1 cellular context compared by ENCODE assay signal in the genomic region with DNA sequence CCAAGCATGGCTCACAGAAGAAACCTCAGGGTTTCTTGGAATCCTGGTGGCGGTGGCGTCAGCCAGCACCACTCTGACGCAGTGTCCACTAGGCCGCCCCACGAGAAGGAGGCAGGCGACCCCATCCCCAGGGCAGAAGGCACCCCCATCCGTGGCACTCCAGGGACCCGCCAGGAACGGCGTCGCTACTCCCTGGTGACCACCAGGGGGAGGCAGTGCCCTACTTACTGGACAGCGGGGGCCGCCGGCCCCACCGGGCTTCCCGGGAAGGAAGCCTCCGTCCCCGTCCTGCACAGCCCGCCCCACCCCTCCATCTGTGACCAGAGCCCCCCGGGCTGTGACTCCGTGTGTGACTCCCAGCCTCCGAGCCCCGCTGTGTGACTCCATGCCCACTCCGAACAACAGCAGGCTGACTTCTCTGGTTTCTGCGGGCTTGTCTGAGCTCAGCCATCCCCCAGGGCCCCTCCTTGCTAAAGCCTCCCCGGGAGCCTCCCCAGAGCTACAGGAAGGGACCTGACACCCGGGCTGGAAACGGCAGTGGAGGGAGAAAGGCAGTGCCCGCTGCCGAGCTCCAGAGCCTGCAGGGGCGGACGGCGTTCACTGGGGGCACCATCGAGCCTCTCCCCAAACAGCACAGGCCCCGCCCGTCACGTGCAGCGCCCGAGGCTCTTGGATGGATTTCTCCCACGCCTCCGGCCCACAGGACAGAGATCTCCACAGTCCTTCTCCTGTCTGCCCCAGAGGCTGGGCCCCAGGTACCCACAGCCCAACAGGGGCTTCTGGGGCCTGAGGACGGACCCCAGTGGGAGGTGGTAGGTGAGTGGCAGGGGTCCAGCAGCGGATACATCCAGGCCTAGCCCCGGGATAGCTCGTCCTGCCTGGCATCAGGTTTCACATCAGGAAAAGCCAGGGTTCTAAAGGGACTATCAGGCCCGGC.
A peak's percentile ranks its signal among the peaks of the same experiment; 100 is the strongest.
TF ChIP-seq lines count a peak whose summit lies in the region.

No MANE protein-coding gene starts in this region.

TF ChIP-seq in HCT116, 20 proteins besides CTCF, POLR2A, EP300 and RAD21 (continued from another document):
- TF ChIP-seq, protein P1, sequence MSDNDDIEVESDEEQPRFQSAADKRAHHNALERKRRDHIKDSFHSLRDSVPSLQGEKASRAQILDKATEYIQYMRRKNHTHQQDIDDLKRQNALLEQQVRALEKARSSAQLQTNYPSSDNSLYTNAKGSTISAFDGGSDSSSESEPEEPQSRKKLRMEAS (IDR thresholded peaks at IDR 0.05) = peak; percentile 94
- TF ChIP-seq, protein P2, sequence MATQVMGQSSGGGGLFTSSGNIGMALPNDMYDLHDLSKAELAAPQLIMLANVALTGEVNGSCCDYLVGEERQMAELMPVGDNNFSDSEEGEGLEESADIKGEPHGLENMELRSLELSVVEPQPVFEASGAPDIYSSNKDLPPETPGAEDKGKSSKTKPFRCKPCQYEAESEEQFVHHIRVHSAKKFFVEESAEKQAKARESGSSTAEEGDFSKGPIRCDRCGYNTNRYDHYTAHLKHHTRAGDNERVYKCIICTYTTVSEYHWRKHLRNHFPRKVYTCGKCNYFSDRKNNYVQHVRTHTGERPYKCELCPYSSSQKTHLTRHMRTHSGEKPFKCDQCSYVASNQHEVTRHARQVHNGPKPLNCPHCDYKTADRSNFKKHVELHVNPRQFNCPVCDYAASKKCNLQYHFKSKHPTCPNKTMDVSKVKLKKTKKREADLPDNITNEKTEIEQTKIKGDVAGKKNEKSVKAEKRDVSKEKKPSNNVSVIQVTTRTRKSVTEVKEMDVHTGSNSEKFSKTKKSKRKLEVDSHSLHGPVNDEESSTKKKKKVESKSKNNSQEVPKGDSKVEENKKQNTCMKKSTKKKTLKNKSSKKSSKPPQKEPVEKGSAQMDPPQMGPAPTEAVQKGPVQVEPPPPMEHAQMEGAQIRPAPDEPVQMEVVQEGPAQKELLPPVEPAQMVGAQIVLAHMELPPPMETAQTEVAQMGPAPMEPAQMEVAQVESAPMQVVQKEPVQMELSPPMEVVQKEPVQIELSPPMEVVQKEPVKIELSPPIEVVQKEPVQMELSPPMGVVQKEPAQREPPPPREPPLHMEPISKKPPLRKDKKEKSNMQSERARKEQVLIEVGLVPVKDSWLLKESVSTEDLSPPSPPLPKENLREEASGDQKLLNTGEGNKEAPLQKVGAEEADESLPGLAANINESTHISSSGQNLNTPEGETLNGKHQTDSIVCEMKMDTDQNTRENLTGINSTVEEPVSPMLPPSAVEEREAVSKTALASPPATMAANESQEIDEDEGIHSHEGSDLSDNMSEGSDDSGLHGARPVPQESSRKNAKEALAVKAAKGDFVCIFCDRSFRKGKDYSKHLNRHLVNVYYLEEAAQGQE (IDR thresholded peaks at IDR 0.05; ENCODE audit: low read depth) = no peak
- no peak for TF ChIP-seq ELF1 (IDR thresholded peaks at IDR 0.05; ENCODE audit: borderline replicate concordance, low read depth)
